Comparison of ENCODE assay signal across 21 cellular contexts in the genomic region with DNA sequence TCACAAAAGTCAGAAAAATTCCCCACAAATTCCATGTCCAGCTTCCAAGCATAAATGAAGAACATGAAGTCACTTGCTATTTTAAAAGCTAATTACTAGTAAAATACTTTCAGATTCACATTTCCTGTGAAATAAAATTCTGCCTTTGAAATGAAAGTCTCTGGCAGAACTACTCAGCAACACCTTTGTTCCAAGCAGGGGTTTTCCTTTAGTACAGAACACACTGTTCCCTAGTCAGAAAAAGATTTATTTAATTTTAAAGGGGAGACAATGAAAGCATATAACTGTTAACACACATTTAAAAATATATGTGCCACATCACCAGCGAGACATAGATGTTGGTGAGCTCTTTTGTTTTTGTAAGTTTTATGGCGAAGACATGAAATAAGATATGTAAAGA.
"Had no signal": no experiment of that assay in that cellular context is flagged by ENCODE, and none has a peak within 500 bp of the region (broad histone marks: within the 10 kb centered on the region; RNA-seq: fewer than 3 reads in every experiment).

No MANE protein-coding gene starts in this region.

- H3K4me3 ChIP-seq: adrenal gland, colonic mucosa, lower lobe of right lung, neural progenitor cell, psoas muscle, spleen had no signal

- DNase-seq: activated CD4-positive, alpha-beta T cell treated with anti-CD3 and anti-CD28 coated beads for 36 hours; activated CD4-positive, CD25-positive, alpha-beta regulatory T cell; activated CD8-positive, alpha-beta memory T cell treated with anti-CD3 and anti-CD28 coated beads, Interleukin-2, amount 10 ng/mL, durations not matched to agents 7 days and 5 days; activated CD8-positive, alpha-beta T cell treated with anti-CD3 and anti-CD28 coated beads, Interleukin-2, amount 10 ng/mL, durations not matched to agents 7 days and 5 days; activated naive CD4-positive, alpha-beta T cell treated with Interleukin-2 at 50 U/mL for 16 hours; activated naive CD8-positive, alpha-beta T cell treated with anti-CD3 and anti-CD28 coated beads for 36 hours; activated T-cell treated with anti-CD3 and anti-CD28 coated beads, Interleukin-2, amount 50 U/mL, for 72 hours; adrenal gland; brain microvascular endothelial cell; colonic mucosa; effector memory CD4-positive, alpha-beta T cell; left colon; lower lobe of right lung; mesenchymal stem cell; natural killer cell; occipital lobe; psoas muscle; spleen; stimulated activated naive CD4-positive, alpha-beta T cell had no signal

- H3K27me3 ChIP-seq: adrenal gland, brain microvascular endothelial cell, colonic mucosa, neural progenitor cell, spleen had no signal

- ATAC-seq: activated CD4-positive, alpha-beta T cell treated with anti-CD3 and anti-CD28 coated beads for 36 hours; activated CD8-positive, alpha-beta memory T cell treated with anti-CD3 and anti-CD28 coated beads, Interleukin-2, amount 10 ng/mL, durations not matched to agents 7 days and 5 days; activated CD8-positive, alpha-beta T cell treated with anti-CD3 and anti-CD28 coated beads, Interleukin-2, amount 10 ng/mL, durations not matched to agents 7 days and 5 days; activated T-cell treated with anti-CD3 and anti-CD28 coated beads, Interleukin-2, amount 50 U/mL, for 72 hours; left colon; lower lobe of right lung; natural killer cell; psoas muscle had no signal

- H3K36me3 ChIP-seq: adrenal gland, brain microvascular endothelial cell, colonic mucosa, lower lobe of right lung, neural progenitor cell, spleen had no signal

- H3K9me3 ChIP-seq: adrenal gland, colonic mucosa, lower lobe of right lung, psoas muscle, spleen had no signal

- H3K4me1 ChIP-seq: adrenal gland, colonic mucosa, lower lobe of right lung, neural progenitor cell, parathyroid adenoma, spleen had no signal

- H3K27ac ChIP-seq: adrenal gland, brain microvascular endothelial cell, colonic mucosa, lower lobe of right lung, neural progenitor cell, parathyroid adenoma, psoas muscle, spleen had no signal
